Comparison of ENCODE assay signal across 13 cellular contexts in the genomic region with DNA sequence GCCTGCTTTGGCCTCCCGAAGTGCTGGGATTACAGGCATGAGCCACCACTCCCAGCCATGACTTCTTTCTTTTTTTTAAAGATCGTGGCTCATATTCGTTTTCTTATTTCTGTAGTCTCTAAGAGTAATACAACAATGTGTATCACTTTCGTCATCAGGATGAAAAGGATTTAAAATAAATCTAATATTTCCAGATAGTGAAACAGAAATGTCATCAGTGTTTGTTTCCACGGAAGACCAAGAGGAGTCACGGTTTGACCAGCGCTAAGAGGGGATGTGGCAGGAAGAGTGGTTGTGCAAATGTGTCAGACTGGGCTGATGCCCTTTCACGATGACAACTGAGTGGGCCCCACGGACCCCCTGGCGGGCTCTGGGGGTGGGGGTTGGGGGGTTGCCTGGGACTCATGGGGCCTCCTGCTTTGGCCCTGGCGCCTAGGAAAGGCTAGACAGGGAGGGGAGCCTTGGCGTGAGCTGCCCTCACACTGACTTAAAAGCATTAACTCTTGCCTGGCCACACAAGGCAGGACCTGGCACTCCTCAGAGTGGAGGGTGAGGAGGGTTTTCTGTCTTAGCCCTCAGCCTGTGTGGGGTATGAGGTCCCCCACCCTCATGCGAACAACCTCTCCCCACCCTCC. TPM values are rescaled to one million over a fixed set of nuclear protein-coding genes. Genes with fewer than 3 reads are reported as not detected.
DNase-seq lines count a peak whose midpoint lies in the region; ATAC-seq, FAIRE-seq and TF ChIP-seq lines count a peak whose summit lies in the region.
"Had no signal": no experiment of that assay in that cellular context is flagged by ENCODE, and none has a peak within 500 bp of the region (broad histone marks: within the 10 kb centered on the region; RNA-seq: fewer than 3 reads in every experiment).

No MANE protein-coding gene starts in this region.

- ATAC-seq in A549 = no peak
- ATAC-seq in HG02981 (IDR thresholded peaks at IDR 0.05; ENCODE audit: unreplicated experiment) = no peak

- no peak overlapping the region for H4K12ac ChIP-seq in trophoblast cell (ENCODE audit: low read depth, low read length)

- no peak overlapping the region for H3K9ac ChIP-seq in trophoblast cell (ENCODE audit: low read length)

- TF ChIP-seq POLR2A in A549 (IDR thresholded peaks at IDR 0.05; ENCODE audit: low read length) = no peak

- in situ Hi-C loops in ACHN (cut with HindIII; ENCODE audit: low pct_ligation_motif_present, low pct_unique_long_range_greater_than_20kb, low sequenced_read_pairs) = no loop called here

- WGBS in A549 (ENCODE audit: missing lambda C conversion rate) = 68% methylated on average over 13 of the region's 13 CpGs
- 37% methylated on average over 12 of the region's 13 CpGs for WGBS in hepatocyte (ENCODE audit: low lambda C conversion rate, missing lambda C conversion rate)
- WGBS in trophoblast cell (ENCODE audit: extremely low coverage, insufficient coverage, insufficient read length) = no CpG with 5 or more reads among the region's 13 CpGs

- H3K18ac ChIP-seq in trophoblast cell (ENCODE audit: low read length) = no peak overlapping the region

- H3K4me2 ChIP-seq in A549 (peak overlapping the region; percentile 83; the same call in 2 of the 3 replicates), hepatocyte (peak overlapping the region; percentile 58), trophoblast cell (ENCODE audit: low read length) (no peak overlapping the region)

- FAIRE-seq in A549 (lab: Jason Lieb, UNC) = no peak
- FAIRE-seq: endometrium had no signal

- TF ChIP-seq RAD21 in A549 (conservative IDR thresholded peaks at IDR 0.05 in 1 of 2, IDR thresholded peaks at IDR 0.05 in 1 of 2) = no peak

- no peak overlapping the region for H3K23ac ChIP-seq in trophoblast cell (ENCODE audit: low read length)

- POLR2A ChIA-PET in A549 (lab: Yijun Ruan, JAX) = no interaction called here

- H4K91ac ChIP-seq in trophoblast cell (ENCODE audit: low read depth, low read length) = no peak overlapping the region

- peak overlapping the region; percentile 7 for H2AK5ac ChIP-seq in trophoblast cell (ENCODE audit: low read length)

- no peaks in the 10 kb centered on the region for H3K9me2 ChIP-seq in hepatocyte (replicated peaks; ENCODE audit: insufficient read depth)

- H3K4me3 ChIP-seq in A549 = no peak overlapping the region
- H3K4me3 ChIP-seq in hepatocyte = no peak overlapping the region
- no peak overlapping the region for H3K4me3 ChIP-seq in trophoblast cell (ENCODE audit: low read depth, low read length)

- H3K9me3 ChIP-seq in A549 = no peaks in the 10 kb centered on the region
- H3K9me3 ChIP-seq in hepatocyte (ENCODE audit: low read depth) = no peaks in the 10 kb centered on the region
- H3K9me3 ChIP-seq in trophoblast cell (ENCODE audit: insufficient read depth, low read depth, low read length) = no peaks in the 10 kb centered on the region
- H3K9me3 ChIP-seq: heart right ventricle had no signal

- H3K4ac ChIP-seq in trophoblast cell (ENCODE audit: low read depth, low read length) = peak overlapping the region; percentile 71

- no peak overlapping the region for H2BK12ac ChIP-seq in trophoblast cell (ENCODE audit: low read length)

- no peak for TF ChIP-seq EP300 in A549 (IDR thresholded peaks at IDR 0.05)

- DNase-seq in A549 (ENCODE audit: low read depth in 1 of 2, low spot score in 1 of 2) (no peak), hepatocyte (ENCODE audit: low spot score) (no peak), trophoblast cell (no peak), ACHN (no peak), amygdala (lab: John Stamatoyannopoulos, UW) (no peak), DMS 273 (lab: John Stamatoyannopoulos, UW; ENCODE audit: unreplicated experiment) (no peak)
- DNase-seq: activated T-cell treated with anti-CD3 and anti-CD28 coated beads, Interleukin-2, amount 50 U/mL, for 1 hour; MM.1S; NK-92 treated with Interleukin-12 subunit alpha and Interleukin-12 subunit beta, amount 100 ng/mL, for 24 hours had no signal

- TF ChIP-seq CTCF in A549 (IDR thresholded peaks at IDR 0.05) (no peak), VCaP (conservative IDR thresholded peaks at IDR 0.05) (no peak), hepatocyte (IDR thresholded peaks at IDR 0.05; ENCODE audit: poor library complexity) (no peak)

- H3K79me1 ChIP-seq in trophoblast cell (ENCODE audit: low read length) = peaks cover 11% of the 10 kb centered on the region

- no peaks in the 10 kb centered on the region for H3K27me3 ChIP-seq in hepatocyte
- H3K27me3 ChIP-seq in trophoblast cell (ENCODE audit: insufficient read depth, low read length) = no peaks in the 10 kb centered on the region

- no peak overlapping the region for H2BK5ac ChIP-seq in trophoblast cell (ENCODE audit: low read depth, low read length, poor library complexity)

- H3K36me3 ChIP-seq in hepatocyte (replicated peaks; ENCODE audit: insufficient read depth, low read depth) (no peaks in the 10 kb centered on the region), trophoblast cell (ENCODE audit: control insufficient read depth in 1 of 2, insufficient read depth in 2 of 2, low read length in 2 of 2) (peaks cover 0 to 3% of the 10 kb centered on the region in 2 experiments)

- CTCF ChIA-PET in A549 (lab: Yijun Ruan, JAX) = interaction anchor here (0.9 to 5.7 kb wide), 2 partner anchors 18 to 47 kb away, joined by 3 to 30 read pairs; no protein-coding TSS in a partner anchor

- H4K8ac ChIP-seq in trophoblast cell (ENCODE audit: low read depth, low read length) = no peak overlapping the region

- H3K79me2 ChIP-seq in hepatocyte = peaks cover 93% of the 10 kb centered on the region
- H3K79me2 ChIP-seq in trophoblast cell (ENCODE audit: control insufficient read depth, insufficient read depth, low read length, poor library complexity) = peaks cover 34% of the 10 kb centered on the region

- H4K20me1 ChIP-seq in hepatocyte (ENCODE audit: insufficient read depth, poor library complexity, severe bottlenecking) = no peaks in the 10 kb centered on the region

- H2AFZ ChIP-seq in hepatocyte (no peak overlapping the region), trophoblast cell (ENCODE audit: insufficient read depth, low read length, poor library complexity) (no peak overlapping the region)

- H3K27ac ChIP-seq in A549 (peak overlapping the region; percentile 71 to 86; a peak in 4 of 6 replicates), VCaP (peak overlapping the region; percentile 100; the same call in 1 of the 2 replicates), hepatocyte (peak overlapping the region; percentile 69), trophoblast cell (ENCODE audit: low read depth, low read length) (no peak overlapping the region)

- H3K4me1 ChIP-seq in A549 = peaks cover 53% of the 10 kb centered on the region
- peaks cover 72% of the 10 kb centered on the region for H3K4me1 ChIP-seq in hepatocyte (ENCODE audit: insufficient read depth)
- H3K4me1 ChIP-seq in trophoblast cell (ENCODE audit: control insufficient read depth in 1 of 2, insufficient read depth in 2 of 2, low read length in 2 of 2) = peaks cover 41 to 42% of the 10 kb centered on the region in 2 experiments

- H2BK120ac ChIP-seq in trophoblast cell (ENCODE audit: insufficient read depth, low read length, poor library complexity) = no peak overlapping the region

- no peak overlapping the region for H3K14ac ChIP-seq in trophoblast cell (ENCODE audit: low read length)

TF ChIP-seq in A549, 52 proteins besides CTCF, POLR2A, EP300 and RAD21:
- no peak for TF ChIP-seq CEBPB (IDR thresholded peaks at IDR 0.05)
- TF ChIP-seq HDAC2 (IDR thresholded peaks at IDR 0.05) = no peak
- TF ChIP-seq JUNB (IDR thresholded peaks at IDR 0.05) = no peak
- TF ChIP-seq GATA3 (IDR thresholded peaks at IDR 0.05; ENCODE audit: borderline replicate concordance) = no peak
TF ChIP-seq in A549: peak in this region for 0.

RNA-seq across cellular contexts. Expression of gene SOX13, which starts 8.4 kb away (rescaled TPM):
- 9.8 TPM in 2 replicates for polyA plus RNA-seq in A549 (2011; rRNA removed)
- 12.0 and 16.0 TPM in 2 replicates for polyA plus RNA-seq in A549 (2012; cell fraction: cytosol; rRNA removed)
- 39.1 and 39.4 TPM in 2 replicates for polyA plus RNA-seq in A549 (2012; cell fraction: nucleus; rRNA removed)
- 6.8 to 7.3 TPM (median 7.0 TPM) in 3 replicates for polyA plus RNA-seq in A549 (2017; fragmentation: RNase III; extraction: RNeasy Plus Mini Kit Qiagen cat#74134 plus additional on column Dnase treatment)
- polyA minus RNA-seq in A549 (2011; rRNA and poly(A)+ RNA removed) = 15.7 and 17.6 TPM in 2 replicates
- 11.5 and 11.9 TPM in 2 replicates for total RNA-seq in hepatocyte
- 22.3 and 24.6 TPM in 2 replicates for polyA plus RNA-seq in hepatocyte
- 79.8 and 85.3 TPM in 2 replicates for polyA plus RNA-seq in trophoblast cell (2013)
